ENCODE assay signal across 8 cellular contexts in the genomic region with DNA sequence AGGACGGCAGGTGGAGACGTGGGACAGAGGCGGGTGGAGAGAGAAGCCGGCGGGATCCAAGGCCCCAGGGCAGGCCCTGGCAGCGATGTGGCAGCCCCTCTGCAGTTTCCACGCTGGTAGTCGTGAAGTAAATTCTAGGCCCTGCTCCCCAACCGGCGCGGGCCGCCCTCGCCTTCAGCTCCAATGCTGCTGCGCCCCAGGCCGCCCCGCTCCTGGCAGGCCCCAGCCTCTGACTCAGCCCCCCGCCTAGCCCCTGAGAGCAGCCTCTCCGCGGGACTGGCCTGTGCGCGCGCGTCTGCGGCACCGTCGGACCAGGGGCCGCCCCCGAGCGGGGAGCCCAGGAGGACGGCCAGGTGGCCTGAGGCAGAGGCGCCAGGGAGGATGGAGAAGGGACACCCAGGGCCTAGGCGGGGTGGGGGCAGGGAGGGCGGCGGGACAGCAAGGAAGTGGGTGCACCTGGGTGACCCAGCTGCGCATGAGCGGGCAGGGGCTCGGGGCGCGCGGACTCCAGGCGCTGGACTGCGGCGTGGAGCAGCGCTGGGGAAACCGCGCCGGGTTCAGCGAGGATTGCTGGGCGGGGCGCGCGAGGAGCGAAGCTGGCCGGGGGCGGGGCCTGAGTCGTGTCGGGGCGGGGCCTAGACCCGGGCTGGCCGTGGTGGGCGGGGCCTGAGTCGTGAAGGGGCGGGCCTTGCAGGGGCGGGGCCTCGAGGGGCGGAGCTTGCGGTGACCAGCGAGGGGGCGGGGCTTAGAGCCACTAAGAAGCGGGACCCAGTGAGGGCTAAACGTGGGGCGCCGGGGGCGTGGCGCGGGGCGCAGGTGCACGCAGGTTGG. TPM values are rescaled to one million over a fixed set of nuclear protein-coding genes. Genes with fewer than 3 reads are reported as not detected.
DNase-seq lines count a peak whose midpoint lies in the region; ATAC-seq and TF ChIP-seq lines count a peak whose summit lies in the region.

No MANE protein-coding gene starts in this region.

- no peaks in the 10 kb centered on the region for H3K4me1 ChIP-seq in foreskin keratinocyte
- H3K4me1 ChIP-seq in neuron (ENCODE audit: insufficient read depth, low read length) = peaks cover 3% of the 10 kb centered on the region

- H3K27ac ChIP-seq in foreskin keratinocyte = peak overlapping the region; percentile 35

- H3K27me3 Mint-ChIP-seq in stimulated activated naive CD8-positive, alpha-beta T cell treated with anti-CD3 and anti-CD28 coated beads, Interleukin-15, Interleukin-2, amounts not matched to agents 100 ng/mL and 50 ng/mL, for 24 hours = peaks cover 5% of the 10 kb centered on the region

- peak overlapping the region; percentile 61 for H2AFZ ChIP-seq in neuron (ENCODE audit: low read depth, low read length)

- DNase-seq in Ammon's horn (ENCODE audit: low spot score) (peak; percentile 92), HPDE6-E6E7 (ENCODE audit: extremely low spot score) (peak; percentile 82), RPMI8226 (peak; percentile 76), activated gamma-delta T cell treated with Interleukin-2 at 50 U/mL for 16 hours (peak; percentile 96), foreskin keratinocyte (peak in 1 of 2 donors; percentile 32)

- H3K4me1 Mint-ChIP-seq in stimulated activated naive CD8-positive, alpha-beta T cell treated with anti-CD3 and anti-CD28 coated beads, Interleukin-15, Interleukin-2, amounts not matched to agents 100 ng/mL and 50 ng/mL, for 24 hours (ENCODE audit: low read depth) = peaks cover 22% of the 10 kb centered on the region

- peaks cover 9% of the 10 kb centered on the region for H3K36me3 Mint-ChIP-seq in stimulated activated naive CD8-positive, alpha-beta T cell treated with anti-CD3 and anti-CD28 coated beads, Interleukin-15, Interleukin-2, amounts not matched to agents 100 ng/mL and 50 ng/mL, for 24 hours (ENCODE audit: low read depth)

- TF ChIP-seq CTCF in foreskin keratinocyte (conservative IDR thresholded peaks at IDR 0.05) = peak; percentile 0

- H3K9me3 ChIP-seq in neuron (ENCODE audit: low read length) = peaks cover 2% of the 10 kb centered on the region

- H3K27me3 ChIP-seq in foreskin keratinocyte (peaks cover 2% of the 10 kb centered on the region), neuron (ENCODE audit: insufficient read depth, low read length) (no peaks in the 10 kb centered on the region)

- H3K4me3 Mint-ChIP-seq in stimulated activated naive CD8-positive, alpha-beta T cell treated with anti-CD3 and anti-CD28 coated beads, Interleukin-15, Interleukin-2, amounts not matched to agents 100 ng/mL and 50 ng/mL, for 24 hours = peak overlapping the region; percentile 70

- peak overlapping the region; percentile 49 for H3K4me3 ChIP-seq in neuron (ENCODE audit: low read length)

- H3K9me3 Mint-ChIP-seq in stimulated activated naive CD8-positive, alpha-beta T cell treated with anti-CD3 and anti-CD28 coated beads, Interleukin-15, Interleukin-2, amounts not matched to agents 100 ng/mL and 50 ng/mL, for 24 hours = peaks cover 8% of the 10 kb centered on the region

- peak; percentile 64 for ATAC-seq in GM19328 (IDR thresholded peaks at IDR 0.05; ENCODE audit: unreplicated experiment)
- peak; percentile 80 for ATAC-seq in foreskin keratinocyte

- H3K36me3 ChIP-seq in neuron (ENCODE audit: insufficient read depth, low read length) = no peaks in the 10 kb centered on the region

- peak overlapping the region; percentile 16 for H3K27ac Mint-ChIP-seq in stimulated activated naive CD8-positive, alpha-beta T cell treated with anti-CD3 and anti-CD28 coated beads, Interleukin-15, Interleukin-2, amounts not matched to agents 100 ng/mL and 50 ng/mL, for 24 hours

RNA-seq across cellular contexts. Expression of gene ZNF778, which starts 29.6 kb away (rescaled TPM):
- total RNA-seq in foreskin keratinocyte = 4.2 and 4.3 TPM in 2 replicates
- polyA plus RNA-seq in foreskin keratinocyte = 1.1 and 1.6 TPM in 2 replicates

RNA-seq across cellular contexts. Expression of gene SLC22A31, which starts 46.8 kb away (rescaled TPM):
- total RNA-seq in foreskin keratinocyte = 0.14 TPM in 1 of 2 replicates, not detected in the other
- polyA plus RNA-seq in foreskin keratinocyte = 0.15 and 0.20 TPM in 2 replicates
